ENCODE assay signal across 22 cellular contexts in genomic region chr7:142353147-142354058, GRCh38.
DNase-seq lines count a peak whose midpoint lies in the region; ATAC-seq and TF ChIP-seq lines count a peak whose summit lies in the region.
"Had no signal": no experiment of that assay in that cellular context is flagged by ENCODE, and none has a peak within 500 bp of the region (broad histone marks: within the 10 kb centered on the region; RNA-seq: fewer than 3 reads in every experiment).

No MANE protein-coding gene starts in this region.

- H3K9ac ChIP-seq in DND-41 (ENCODE audit: low read depth, low read length) (peak overlapping the region; percentile 88), H9 (ENCODE audit: extremely low read depth, insufficient read length, low read length) (no peak overlapping the region)

- no peaks in the 10 kb centered on the region for H3F3A ChIP-seq in GM23338 (replicated peaks; ENCODE audit: low read depth)

- H3K14ac ChIP-seq in H9 (ENCODE audit: insufficient read depth, low read length): no peak overlapping the region

- H3K9me2 ChIP-seq in GM23338 (ENCODE audit: insufficient read depth): no peaks in the 10 kb centered on the region

- H3K4me2 ChIP-seq in DND-41 (ENCODE audit: insufficient read depth, low read length): peak overlapping the region; percentile 68
- H3K4me2 ChIP-seq in H9 (ENCODE audit: insufficient read depth, insufficient read length, low read length): no peak overlapping the region
- H3K4me2 ChIP-seq in GM23338: no peak overlapping the region

- no peak overlapping the region for H4K5ac ChIP-seq in H9 (ENCODE audit: insufficient read length, low read depth, low read length)

- no CpG with 5 or more reads among the region's 15 CpGs for WGBS in H9 (ENCODE audit: extremely low coverage, insufficient read length, low lambda C conversion rate)

- peaks cover 34% of the 10 kb centered on the region for H3K4me1 Mint-ChIP-seq in activated T-cell treated with anti-CD3 and anti-CD28 coated beads, Interleukin-2, amount 50 U/mL, for 4 hours (ENCODE audit: low read depth)
- H3K4me1 Mint-ChIP-seq in activated CD8-positive, alpha-beta T cell treated with anti-CD3 and anti-CD28 coated beads for 36 hours (ENCODE audit: low read depth): peaks cover 21% of the 10 kb centered on the region
- H3K4me1 Mint-ChIP-seq in glutamatergic neuron (ENCODE audit: low read depth, unreplicated experiment) (peaks cover 29% of the 10 kb centered on the region), H9 (peaks cover 9 to 12% of the 10 kb centered on the region in 2 experiments), GM23338 (peaks cover 9% of the 10 kb centered on the region; the same call in 2 of the 3 replicates)

- H3K4ac ChIP-seq in H9 (ENCODE audit: low read depth, low read length): no peak overlapping the region

- no peaks in the 10 kb centered on the region for H4K20me1 ChIP-seq in DND-41 (ENCODE audit: insufficient read depth, low read length)
- no peaks in the 10 kb centered on the region for H4K20me1 ChIP-seq in H9 (ENCODE audit: control insufficient read depth, insufficient read depth, insufficient read length)
- no peaks in the 10 kb centered on the region for H4K20me1 ChIP-seq in GM23338 (replicated peaks; ENCODE audit: insufficient read depth)

- ATAC-seq in activated T-cell treated with anti-CD3 and anti-CD28 coated beads, Interleukin-2, amount 50 U/mL, for 4 hours: peak; percentile 34 to 53
- ATAC-seq in DND-41 (ENCODE audit: insufficient read depth, low read depth): peak; percentile 24
- peak; percentile 16 for ATAC-seq in activated CD8-positive, alpha-beta T cell treated with anti-CD3 and anti-CD28 coated beads for 36 hours
- no peak for ATAC-seq in GM23338
- ATAC-seq: SK-N-SH treated with all-trans-retinoic acid at 6 μM for 48 hours had no signal

- POLR2A ChIA-PET in activated CD8-positive, alpha-beta T cell treated with anti-CD3 and anti-CD28 coated beads for 36 hours (lab: Charles Lee): interaction anchor here (1.1 to 1.4 kb wide), 3 partner anchors 9 to 20 kb away, joined by 3 to 5 read pairs (median 3); no protein-coding TSS in a partner anchor

- H3K18ac ChIP-seq in H9 (ENCODE audit: insufficient read length, low read depth, low read length): no peak overlapping the region

- H3K4me3 ChIP-seq in DND-41 (ENCODE audit: low read depth in 1 of 2, low read length in 2 of 2): peak overlapping the region; percentile 28 to 60
- H3K4me3 ChIP-seq in GM23338: no peak overlapping the region
- H3K4me3 ChIP-seq: colonic mucosa, lung, testis, vagina had no signal

- H2AK5ac ChIP-seq in H9 (ENCODE audit: insufficient read length, low read length): no peak overlapping the region

- no peak overlapping the region for H3K23ac ChIP-seq in H9 (ENCODE audit: insufficient read length, low read depth, low read length)

- H3K27me3 Mint-ChIP-seq in activated T-cell treated with anti-CD3 and anti-CD28 coated beads, Interleukin-2, amount 50 U/mL, for 4 hours (ENCODE audit: low read depth): no peaks in the 10 kb centered on the region
- peaks cover 2% of the 10 kb centered on the region for H3K27me3 Mint-ChIP-seq in activated CD8-positive, alpha-beta T cell treated with anti-CD3 and anti-CD28 coated beads for 36 hours
- H3K27me3 Mint-ChIP-seq in glutamatergic neuron (ENCODE audit: unreplicated experiment): peaks cover 5% of the 10 kb centered on the region
- no peaks in the 10 kb centered on the region; the same call in 1 of the 2 replicates for H3K27me3 Mint-ChIP-seq in H9 (ENCODE audit: low read depth)
- peaks cover 3% of the 10 kb centered on the region for H3K27me3 Mint-ChIP-seq in GM23338 (ENCODE audit: insufficient read depth, low read depth, poor library complexity)

- TF ChIP-seq CTCF in DND-41 (IDR thresholded peaks at IDR 0.05; ENCODE audit: borderline replicate concordance, extremely low read depth, low read length, poor library complexity, severe bottlenecking): no peak
- TF ChIP-seq CTCF in activated CD8-positive, alpha-beta T cell treated with anti-CD3 and anti-CD28 coated beads for 36 hours (IDR thresholded peaks at IDR 0.05): no peak
- TF ChIP-seq CTCF in glutamatergic neuron (IDR thresholded peaks at IDR 0.05; ENCODE audit: partially characterized antibody, unreplicated experiment): no peak
- no peak for TF ChIP-seq CTCF in H9 (conservative IDR thresholded peaks at IDR 0.05)
- TF ChIP-seq CTCF in GM23338 (conservative IDR thresholded peaks at IDR 0.05; ENCODE audit: low read depth in 2 of 2): no peak

- H2AFZ ChIP-seq in DND-41 (ENCODE audit: low read depth, low read length): no peak overlapping the region
- H2AFZ ChIP-seq in H9 (ENCODE audit: low read length): no peak overlapping the region
- H2AFZ ChIP-seq in GM23338: no peak overlapping the region

- H3K27me3 ChIP-seq in DND-41 (ENCODE audit: insufficient read depth, low read length, poor library complexity): no peaks in the 10 kb centered on the region
- H3K27me3 ChIP-seq in H9 (ENCODE audit: insufficient read depth, low read length): no peaks in the 10 kb centered on the region
- H3K27me3 ChIP-seq in GM23338 (ENCODE audit: insufficient read depth): no peaks in the 10 kb centered on the region
- H3K27me3 ChIP-seq: colonic mucosa, neutrophil, testis, vagina had no signal

- no peaks in the 10 kb centered on the region for H3K36me3 Mint-ChIP-seq in activated T-cell treated with anti-CD3 and anti-CD28 coated beads, Interleukin-2, amount 50 U/mL, for 4 hours (ENCODE audit: insufficient read depth)
- H3K36me3 Mint-ChIP-seq in activated CD8-positive, alpha-beta T cell treated with anti-CD3 and anti-CD28 coated beads for 36 hours (ENCODE audit: low read depth): no peaks in the 10 kb centered on the region
- no peaks in the 10 kb centered on the region for H3K36me3 Mint-ChIP-seq in glutamatergic neuron (ENCODE audit: unreplicated experiment)
- no peaks in the 10 kb centered on the region for H3K36me3 Mint-ChIP-seq in H9 (ENCODE audit: insufficient read depth in 1 of 3, low read depth in 3 of 3)
- H3K36me3 Mint-ChIP-seq in GM23338 (ENCODE audit: low read depth): no peaks in the 10 kb centered on the region
- H3K36me3 Mint-ChIP-seq: IgD-negative memory B cell had no signal

- H3K27ac Mint-ChIP-seq in activated CD8-positive, alpha-beta T cell treated with anti-CD3 and anti-CD28 coated beads for 36 hours: peak overlapping the region; percentile 67
- no peak overlapping the region for H3K27ac Mint-ChIP-seq in glutamatergic neuron (ENCODE audit: unreplicated experiment)
- no peak overlapping the region; a peak in 1 of 7 replicates for H3K27ac Mint-ChIP-seq in H9
- H3K27ac Mint-ChIP-seq in GM23338: no peak overlapping the region
- H3K27ac Mint-ChIP-seq: IgD-negative memory B cell had no signal

- CTCF ChIA-PET in activated CD8-positive, alpha-beta T cell treated with anti-CD3 and anti-CD28 coated beads for 36 hours (lab: Charles Lee): interaction anchor here (0.8 to 4.2 kb wide), 7 partner anchors 9 to 130 kb away, joined by 3 to 19 read pairs (median 5); no protein-coding TSS in a partner anchor

- H3K79me2 ChIP-seq in DND-41 (ENCODE audit: insufficient read depth, low read length): peaks cover 66% of the 10 kb centered on the region
- no peaks in the 10 kb centered on the region for H3K79me2 ChIP-seq in H9 (ENCODE audit: insufficient read depth, low read length)
- H3K79me2 ChIP-seq in GM23338 (replicated peaks; ENCODE audit: insufficient read depth): no peaks in the 10 kb centered on the region

- no peak for DNase-seq in activated T-cell treated with anti-CD3 and anti-CD28 coated beads, Interleukin-2, amount 50 U/mL, for 4 hours
- DNase-seq in activated T-cell treated with anti-CD3 and anti-CD28 coated beads for 4 hours (no peak), DND-41 (peak; percentile 57), glutamatergic neuron (no peak), H9 (no peak), H4 (ENCODE audit: low spot score) (no peak), GM23338 (ENCODE audit: low spot score) (no peak)
- DNase-seq in activated CD8-positive, alpha-beta T cell treated with anti-CD3 and anti-CD28 coated beads for 36 hours: no peak
- DNase-seq: activated CD8-positive, alpha-beta memory T cell treated with anti-CD3 and anti-CD28 coated beads, Interleukin-2, amount 50 U/mL, for 4 hours; colonic mucosa; H7; kidney glomerular epithelial cell; NCI-H1436 treated with DMSO at 0.1 percent for 48 hours; NCI-H2171 treated with DMSO at 0.1 percent for 48 hours; NCI-H524 treated with DMSO at 0.1 percent for 48 hours; testis had no signal

- H3K27ac ChIP-seq in DND-41 (ENCODE audit: low read length) (peak overlapping the region; percentile 96), H9 (ENCODE audit: insufficient read length, low read depth, low read length) (no peak overlapping the region), GM23338 (ENCODE audit: low read depth) (no peak overlapping the region)
- H3K27ac ChIP-seq: C4-2B, colonic mucosa, neutrophil, testis, vagina had no signal

- H3K4me3 Mint-ChIP-seq in activated T-cell treated with anti-CD3 and anti-CD28 coated beads, Interleukin-2, amount 50 U/mL, for 4 hours: peak overlapping the region; percentile 70
- peak overlapping the region; percentile 69 for H3K4me3 Mint-ChIP-seq in activated CD8-positive, alpha-beta T cell treated with anti-CD3 and anti-CD28 coated beads for 36 hours
- H3K4me3 Mint-ChIP-seq in glutamatergic neuron (ENCODE audit: unreplicated experiment) (peak overlapping the region; percentile 8), H9 (no peak overlapping the region), GM23338 (no peak overlapping the region)

- no peak overlapping the region for H2BK5ac ChIP-seq in H9 (ENCODE audit: insufficient read length, low read length)

- H3K4me1 ChIP-seq in DND-41 (ENCODE audit: insufficient read depth, low read length) (peaks cover 73% of the 10 kb centered on the region), H9 (ENCODE audit: insufficient read depth, low read length) (peaks cover 3% of the 10 kb centered on the region; the same call in 1 of the 2 replicates), GM23338 (ENCODE audit: insufficient read depth) (peaks cover 4% of the 10 kb centered on the region)
- H3K4me1 ChIP-seq: colonic mucosa, testis, vagina had no signal

- H3K36me3 ChIP-seq in DND-41 (ENCODE audit: insufficient read depth, low read length): peaks cover 23% of the 10 kb centered on the region; the same call in 1 of the 2 replicates
- no peaks in the 10 kb centered on the region for H3K36me3 ChIP-seq in GM23338 (ENCODE audit: insufficient read depth)
- H3K36me3 ChIP-seq: colonic mucosa, neutrophil, vagina had no signal

- no peak overlapping the region for H2BK15ac ChIP-seq in H9 (ENCODE audit: low read depth, low read length)

- no peak overlapping the region for H3K56ac ChIP-seq in H9 (ENCODE audit: insufficient read length, low read depth, low read length)

- H4K8ac ChIP-seq in H9 (replicated peaks; ENCODE audit: insufficient read length, low read depth, low read length): no peak overlapping the region

- no peak overlapping the region for H2BK12ac ChIP-seq in H9 (ENCODE audit: insufficient read length, low read depth, low read length)

- no peak overlapping the region for H2BK120ac ChIP-seq in H9 (ENCODE audit: low read depth, low read length, poor library complexity, severe bottlenecking)

- H3K9me3 Mint-ChIP-seq in activated T-cell treated with anti-CD3 and anti-CD28 coated beads, Interleukin-2, amount 50 U/mL, for 4 hours: no peaks in the 10 kb centered on the region
- H3K9me3 Mint-ChIP-seq in activated CD8-positive, alpha-beta T cell treated with anti-CD3 and anti-CD28 coated beads for 36 hours: no peaks in the 10 kb centered on the region
- H3K9me3 Mint-ChIP-seq in glutamatergic neuron (ENCODE audit: unreplicated experiment): peaks cover 7% of the 10 kb centered on the region
- no peaks in the 10 kb centered on the region for H3K9me3 Mint-ChIP-seq in H9
- no peaks in the 10 kb centered on the region for H3K9me3 Mint-ChIP-seq in GM23338

- H3K23me2 ChIP-seq in H9 (ENCODE audit: insufficient read length, low read depth, low read length, poor library complexity, severe bottlenecking): no peaks in the 10 kb centered on the region

- H3K9me3 ChIP-seq in DND-41 (ENCODE audit: insufficient read depth, low read length, severe bottlenecking) (no peaks in the 10 kb centered on the region), H9 (ENCODE audit: control insufficient read depth, low read depth, low read length) (no peaks in the 10 kb centered on the region)
- H3K9me3 ChIP-seq: colonic mucosa, neutrophil, testis, vagina had no signal

- intact Hi-C loops in activated CD8-positive, alpha-beta T cell treated with anti-CD3 and anti-CD28 coated beads for 36 hours (cut with micrococcal nuclease): no loop called here

- no peak overlapping the region for H4K91ac ChIP-seq in H9 (ENCODE audit: insufficient read length, low read depth, low read length)

- no peak overlapping the region for H3T11ph ChIP-seq in H9 (ENCODE audit: low read length)

- no peaks in the 10 kb centered on the region for H3K79me1 ChIP-seq in H9 (ENCODE audit: insufficient read depth, low read depth, low read length, poor library complexity, severe bottlenecking)

- H2BK20ac ChIP-seq in H9 (ENCODE audit: low read depth, low read length, poor library complexity, severe bottlenecking): no peak overlapping the region

Comparison
In these comparisons a context has a peak if more than half of its experiments do, and no peak if none do; other contexts are left out.
1. H3K4me3 Mint-ChIP-seq: peak in activated T-cell treated with anti-CD3 and anti-CD28 coated beads, Interleukin-2, amount 50 U/mL, for 4 hours (single experiment), activated CD8-positive, alpha-beta T cell treated with anti-CD3 and anti-CD28 coated beads for 36 hours (single experiment) and glutamatergic neuron (single experiment); none in H9 (0 of 2) and GM23338 (single experiment).